ENCODE assay signal across 9 cellular contexts in genomic region chr17:7179317-7180254, GRCh38. TPM values are rescaled to one million over a fixed set of nuclear protein-coding genes. Genes with fewer than 3 reads are reported as not detected.
DNase-seq lines count a peak whose midpoint lies in the region; ATAC-seq and TF ChIP-seq lines count a peak whose summit lies in the region.
"Had no signal": no experiment of that assay in that cellular context is flagged by ENCODE, and none has a peak within 500 bp of the region (broad histone marks: within the 10 kb centered on the region; RNA-seq: fewer than 3 reads in every experiment).

ASGR1 (minus strand) TSS chr17:7179370; CDS start chr17:7178563, 807 bp downstream.

- peaks cover 19% of the 10 kb centered on the region for H3K4me1 ChIP-seq in CD8-positive, alpha-beta T cell (ENCODE audit: insufficient read depth, low read length)
- H3K4me1 ChIP-seq in OCI-LY7 (ENCODE audit: insufficient read depth, low read length, poor library complexity, severe bottlenecking) (peaks cover 10% of the 10 kb centered on the region), endodermal cell (ENCODE audit: control insufficient read depth, insufficient read depth, low read length) (no peaks in the 10 kb centered on the region)

- POLR2A ChIA-PET in CD8-positive, alpha-beta T cell (lab: Charles Lee), result no interaction called here
- POLR2A ChIA-PET in OCI-LY7 (lab: Charles Lee), result interaction anchor here (0.6 kb wide), 1 partner anchor 211 kb away, joined by 4 read pairs; no protein-coding TSS in a partner anchor

- H3K9me3 ChIP-seq in CD8-positive, alpha-beta T cell (ENCODE audit: low read length), result no peaks in the 10 kb centered on the region
- peaks cover 8% of the 10 kb centered on the region for H3K9me3 ChIP-seq in OCI-LY7 (ENCODE audit: low read length)
- no peaks in the 10 kb centered on the region for H3K9me3 ChIP-seq in endodermal cell (ENCODE audit: control insufficient read depth, low read length)

- H3K9me3 Mint-ChIP-seq in CD8-positive, alpha-beta T cell, result no peaks in the 10 kb centered on the region
- H3K9me3 Mint-ChIP-seq in endodermal cell (no peaks in the 10 kb centered on the region), neural crest cell (no peaks in the 10 kb centered on the region)

- ATAC-seq in CD8-positive, alpha-beta T cell, result no peak
- ATAC-seq in HG03196 (IDR thresholded peaks at IDR 0.05; ENCODE audit: unreplicated experiment) (no peak), HG03039 (IDR thresholded peaks at IDR 0.05; ENCODE audit: unreplicated experiment) (no peak), GM19035 (IDR thresholded peaks at IDR 0.05; ENCODE audit: unreplicated experiment) (no peak)

- H3K9ac ChIP-seq in endodermal cell (ENCODE audit: extremely low read depth, low read length, poor library complexity, severe bottlenecking), result peak within 1 kb of the TSS; percentile 53

- H3K27me3 Mint-ChIP-seq in CD8-positive, alpha-beta T cell (ENCODE audit: low read depth), result no peaks in the 10 kb centered on the region
- H3K27me3 Mint-ChIP-seq in endodermal cell (ENCODE audit: insufficient read depth), result peaks cover 7% of the 10 kb centered on the region
- peaks cover 4% of the 10 kb centered on the region for H3K27me3 Mint-ChIP-seq in neural crest cell (ENCODE audit: low read depth)

- H3K36me3 ChIP-seq in CD8-positive, alpha-beta T cell (ENCODE audit: insufficient read depth, low read length), result no peaks in the 10 kb centered on the region
- no peaks in the 10 kb centered on the region for H3K36me3 ChIP-seq in OCI-LY7 (ENCODE audit: insufficient read depth, low read length)
- H3K36me3 ChIP-seq in endodermal cell (ENCODE audit: control insufficient read depth, insufficient read depth, low read length), result no peaks in the 10 kb centered on the region

- no peaks in the 10 kb centered on the region for H3K4me1 Mint-ChIP-seq in CD8-positive, alpha-beta T cell (ENCODE audit: low read depth)
- peaks cover 9% of the 10 kb centered on the region for H3K4me1 Mint-ChIP-seq in endodermal cell
- no peaks in the 10 kb centered on the region for H3K4me1 Mint-ChIP-seq in neural crest cell

- H3K4me3 ChIP-seq in CD8-positive, alpha-beta T cell (ENCODE audit: low read depth, low read length), result no peak within 1 kb of the TSS
- H3K4me3 ChIP-seq in OCI-LY7 (ENCODE audit: low read depth, low read length, poor library complexity, severe bottlenecking) (no peak within 1 kb of the TSS), endodermal cell (ENCODE audit: low read length) (peak within 1 kb of the TSS; percentile 87)

- H3K36me3 Mint-ChIP-seq in CD8-positive, alpha-beta T cell, result no peaks in the 10 kb centered on the region
- H3K36me3 Mint-ChIP-seq in endodermal cell (ENCODE audit: low read depth) (no peaks in the 10 kb centered on the region), neural crest cell (ENCODE audit: low read depth) (no peaks in the 10 kb centered on the region)

- peak within 1 kb of the TSS; percentile 41; the same call in 1 of the 2 replicates for H3K4me2 ChIP-seq in OCI-LY7 (ENCODE audit: low read length)

- no peaks in the 10 kb centered on the region for H4K20me1 ChIP-seq in OCI-LY7 (ENCODE audit: insufficient read depth, low read length)

- 86 to 87% methylated on average over 8 to 20 of the region's 20 CpGs for WGBS in endodermal cell (ENCODE audit: insufficient coverage in 1 of 2, insufficient read length in 1 of 2), 2 experiments

- no peaks in the 10 kb centered on the region for H3K9me2 ChIP-seq in OCI-LY7 (ENCODE audit: insufficient read depth, low read length)

- no peak for TF ChIP-seq CTCF in CD8-positive, alpha-beta T cell (IDR thresholded peaks at IDR 0.05)
- TF ChIP-seq CTCF in OCI-LY7 (conservative IDR thresholded peaks at IDR 0.05; ENCODE audit: low read length) (no peak), endodermal cell (conservative IDR thresholded peaks at IDR 0.05) (no peak), neural crest cell (conservative IDR thresholded peaks at IDR 0.05) (no peak)

- H3K79me2 ChIP-seq in OCI-LY7 (ENCODE audit: insufficient read depth, low read depth, low read length), result no peaks in the 10 kb centered on the region

- no TSS peak for BruUV-seq in OCI-LY7 (replicated peaks; lab: Mats Ljungman, UMichigan)

- no peak within 1 kb of the TSS for H2AFZ ChIP-seq in OCI-LY7 (ENCODE audit: low read length)

- H3K27ac ChIP-seq in CD8-positive, alpha-beta T cell (ENCODE audit: low read depth, low read length), result no peak within 1 kb of the TSS
- H3K27ac ChIP-seq in OCI-LY7 (ENCODE audit: low read depth, low read length, poor library complexity, severe bottlenecking) (no peak within 1 kb of the TSS), endodermal cell (ENCODE audit: low read depth, low read length) (no peak within 1 kb of the TSS)

- H3K27me3 ChIP-seq in CD8-positive, alpha-beta T cell (ENCODE audit: insufficient read depth, low read length), result no peaks in the 10 kb centered on the region
- H3K27me3 ChIP-seq in endodermal cell (ENCODE audit: control insufficient read depth, insufficient read depth, low read length, poor library complexity, severe bottlenecking), result peaks cover 11% of the 10 kb centered on the region

- no peak within 1 kb of the TSS for H3K27ac Mint-ChIP-seq in CD8-positive, alpha-beta T cell
- H3K27ac Mint-ChIP-seq in endodermal cell, result peak within 1 kb of the TSS; percentile 93
- H3K27ac Mint-ChIP-seq in neural crest cell (ENCODE audit: unreplicated experiment), result no peak within 1 kb of the TSS

- peak within 1 kb of the TSS; percentile 76 for H3K4me3 Mint-ChIP-seq in CD8-positive, alpha-beta T cell
- H3K4me3 Mint-ChIP-seq in endodermal cell, result no peak within 1 kb of the TSS
- peak within 1 kb of the TSS; percentile 72 for H3K4me3 Mint-ChIP-seq in neural crest cell

- CTCF ChIA-PET in CD8-positive, alpha-beta T cell (lab: Charles Lee), result interaction anchor here (1.3 to 4.1 kb wide), 3 partner anchors 23 to 134 kb away, joined by 3 to 35 read pairs (median 5); partner anchors contain the start of gene SLC16A11
- CTCF ChIA-PET in OCI-LY7 (lab: Charles Lee; ENCODE audit: unreplicated experiment), result interaction anchor here (0.6 kb wide), 1 partner anchor 43 kb away, joined by 3 read pairs; no protein-coding TSS in a partner anchor

- intact Hi-C loops in CD8-positive, alpha-beta T cell (cut with DNase I, micrococcal nuclease), result loop anchor here (5.0 kb wide), 1 partner anchor 267 kb away; no protein-coding TSS in a partner anchor
- intact Hi-C loops in OCI-LY7 (cut with micrococcal nuclease; ENCODE audit: unreplicated experiment), result no loop called here

- no peak for DNase-seq in CD8-positive, alpha-beta T cell
- DNase-seq in OCI-LY7 (ENCODE audit: low spot score), result no peak
- DNase-seq in endodermal cell, result no peak
- DNase-seq in neural crest cell (ENCODE audit: low read depth, low spot score), result no peak
- no peak for DNase-seq in mesenteric fat pad (ENCODE audit: low spot score)
- DNase-seq: effector memory CD4-positive, alpha-beta T cell had no signal

RNA-seq across cellular contexts. Expression of gene ASGR1, which starts in this region (rescaled TPM):
- under 1 TPM; 0.56 to 0.71 TPM for total RNA-seq in CD8-positive, alpha-beta T cell
- total RNA-seq in OCI-LY7 (2014; rRNA removed; shearing (Covaris generic)), result 0.23 and 1.1 TPM in 2 replicates
- 0.85 and 1.2 TPM in 2 replicates for total RNA-seq in OCI-LY7 (2022)
- 10 to 100 TPM in 1 of 2 donors, 1 to 10 TPM in 1; 6.8 to 14.2 TPM for total RNA-seq in endodermal cell
- polyA plus RNA-seq in endodermal cell (2013, experiment 1 of 2), result 16.5 TPM
- 17.6 TPM for polyA plus RNA-seq in endodermal cell (2013, experiment 2 of 2)
- total RNA-seq in neural crest cell, result 9.6 and 11.2 TPM in 2 replicates
- total RNA-seq in mesenteric fat pad, result 2.2 TPM
